Comparison of ENCODE assay signal across 1 cellular context in the genomic region with DNA sequence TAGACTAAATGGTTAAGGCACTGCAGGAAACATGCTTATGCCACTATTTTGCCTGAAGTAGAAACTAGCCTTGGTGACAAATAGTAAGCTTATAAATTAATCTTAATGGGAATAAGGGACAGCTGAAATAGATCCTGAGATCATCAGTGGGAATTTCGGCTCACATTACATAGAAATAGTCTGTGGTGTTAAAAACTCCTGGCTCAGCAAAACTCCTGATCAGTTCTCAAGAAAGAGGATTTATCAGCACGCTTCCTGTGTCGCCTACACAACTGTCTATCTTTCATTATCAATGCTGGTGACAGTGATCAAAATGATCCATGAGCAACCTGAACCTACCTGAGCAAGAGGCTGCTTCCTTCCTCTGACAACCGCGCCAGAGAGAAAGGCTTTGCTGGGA.
TF ChIP-seq lines count a peak whose summit lies in the region.

No MANE protein-coding gene starts in this region.

TF ChIP-seq in GM23338, 12 proteins besides CTCF, POLR2A, EP300 and RAD21 (continued from another document):
- TF ChIP-seq, protein P1, sequence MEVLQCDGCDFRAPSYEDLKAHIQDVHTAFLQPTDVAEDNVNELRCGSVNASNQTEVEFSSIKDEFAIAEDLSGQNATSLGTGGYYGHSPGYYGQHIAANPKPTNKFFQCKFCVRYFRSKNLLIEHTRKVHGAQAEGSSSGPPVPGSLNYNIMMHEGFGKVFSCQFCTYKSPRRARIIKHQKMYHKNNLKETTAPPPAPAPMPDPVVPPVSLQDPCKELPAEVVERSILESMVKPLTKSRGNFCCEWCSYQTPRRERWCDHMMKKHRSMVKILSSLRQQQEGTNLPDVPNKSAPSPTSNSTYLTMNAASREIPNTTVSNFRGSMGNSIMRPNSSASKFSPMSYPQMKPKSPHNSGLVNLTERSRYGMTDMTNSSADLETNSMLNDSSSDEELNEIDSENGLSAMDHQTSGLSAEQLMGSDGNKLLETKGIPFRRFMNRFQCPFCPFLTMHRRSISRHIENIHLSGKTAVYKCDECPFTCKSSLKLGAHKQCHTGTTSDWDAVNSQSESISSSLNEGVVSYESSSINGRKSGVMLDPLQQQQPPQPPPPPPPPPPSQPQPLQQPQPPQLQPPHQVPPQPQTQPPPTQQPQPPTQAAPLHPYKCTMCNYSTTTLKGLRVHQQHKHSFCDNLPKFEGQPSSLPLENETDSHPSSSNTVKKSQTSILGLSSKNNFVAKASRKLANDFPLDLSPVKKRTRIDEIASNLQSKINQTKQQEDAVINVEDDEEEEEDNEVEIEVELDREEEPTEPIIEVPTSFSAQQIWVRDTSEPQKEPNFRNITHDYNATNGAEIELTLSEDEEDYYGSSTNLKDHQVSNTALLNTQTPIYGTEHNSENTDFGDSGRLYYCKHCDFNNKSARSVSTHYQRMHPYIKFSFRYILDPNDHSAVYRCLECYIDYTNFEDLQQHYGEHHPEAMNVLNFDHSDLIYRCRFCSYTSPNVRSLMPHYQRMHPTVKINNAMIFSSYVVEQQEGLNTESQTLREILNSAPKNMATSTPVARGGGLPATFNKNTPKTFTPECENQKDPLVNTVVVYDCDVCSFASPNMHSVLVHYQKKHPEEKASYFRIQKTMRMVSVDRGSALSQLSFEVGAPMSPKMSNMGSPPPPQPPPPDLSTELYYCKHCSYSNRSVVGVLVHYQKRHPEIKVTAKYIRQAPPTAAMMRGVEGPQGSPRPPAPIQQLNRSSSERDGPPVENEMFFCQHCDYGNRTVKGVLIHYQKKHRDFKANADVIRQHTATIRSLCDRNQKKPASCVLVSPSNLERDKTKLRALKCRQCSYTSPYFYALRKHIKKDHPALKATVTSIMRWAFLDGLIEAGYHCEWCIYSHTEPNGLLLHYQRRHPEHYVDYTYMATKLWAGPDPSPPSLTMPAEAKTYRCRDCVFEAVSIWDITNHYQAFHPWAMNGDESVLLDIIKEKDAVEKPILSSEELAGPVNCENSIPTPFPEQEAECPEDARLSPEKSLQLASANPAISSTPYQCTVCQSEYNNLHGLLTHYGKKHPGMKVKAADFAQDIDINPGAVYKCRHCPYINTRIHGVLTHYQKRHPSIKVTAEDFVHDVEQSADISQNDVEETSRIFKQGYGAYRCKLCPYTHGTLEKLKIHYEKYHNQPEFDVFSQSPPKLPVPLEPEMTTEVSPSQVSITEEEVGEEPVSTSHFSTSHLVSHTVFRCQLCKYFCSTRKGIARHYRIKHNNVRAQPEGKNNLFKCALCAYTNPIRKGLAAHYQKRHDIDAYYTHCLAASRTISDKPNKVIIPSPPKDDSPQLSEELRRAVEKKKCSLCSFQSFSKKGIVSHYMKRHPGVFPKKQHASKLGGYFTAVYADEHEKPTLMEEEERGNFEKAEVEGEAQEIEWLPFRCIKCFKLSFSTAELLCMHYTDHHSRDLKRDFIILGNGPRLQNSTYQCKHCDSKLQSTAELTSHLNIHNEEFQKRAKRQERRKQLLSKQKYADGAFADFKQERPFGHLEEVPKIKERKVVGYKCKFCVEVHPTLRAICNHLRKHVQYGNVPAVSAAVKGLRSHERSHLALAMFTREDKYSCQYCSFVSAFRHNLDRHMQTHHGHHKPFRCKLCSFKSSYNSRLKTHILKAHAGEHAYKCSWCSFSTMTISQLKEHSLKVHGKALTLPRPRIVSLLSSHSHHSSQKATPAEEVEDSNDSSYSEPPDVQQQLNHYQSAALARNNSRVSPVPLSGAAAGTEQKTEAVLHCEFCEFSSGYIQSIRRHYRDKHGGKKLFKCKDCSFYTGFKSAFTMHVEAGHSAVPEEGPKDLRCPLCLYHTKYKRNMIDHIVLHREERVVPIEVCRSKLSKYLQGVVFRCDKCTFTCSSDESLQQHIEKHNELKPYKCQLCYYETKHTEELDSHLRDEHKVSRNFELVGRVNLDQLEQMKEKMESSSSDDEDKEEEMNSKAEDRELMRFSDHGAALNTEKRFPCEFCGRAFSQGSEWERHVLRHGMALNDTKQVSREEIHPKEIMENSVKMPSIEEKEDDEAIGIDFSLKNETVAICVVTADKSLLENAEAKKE (CRISPR knock-in tag; IDR thresholded peaks at IDR 0.05) = no peak
- TF ChIP-seq CREB1 (CRISPR knock-in tag; IDR thresholded peaks at IDR 0.05; ENCODE audit: low read depth) = no peak
- TF ChIP-seq, protein P2, sequence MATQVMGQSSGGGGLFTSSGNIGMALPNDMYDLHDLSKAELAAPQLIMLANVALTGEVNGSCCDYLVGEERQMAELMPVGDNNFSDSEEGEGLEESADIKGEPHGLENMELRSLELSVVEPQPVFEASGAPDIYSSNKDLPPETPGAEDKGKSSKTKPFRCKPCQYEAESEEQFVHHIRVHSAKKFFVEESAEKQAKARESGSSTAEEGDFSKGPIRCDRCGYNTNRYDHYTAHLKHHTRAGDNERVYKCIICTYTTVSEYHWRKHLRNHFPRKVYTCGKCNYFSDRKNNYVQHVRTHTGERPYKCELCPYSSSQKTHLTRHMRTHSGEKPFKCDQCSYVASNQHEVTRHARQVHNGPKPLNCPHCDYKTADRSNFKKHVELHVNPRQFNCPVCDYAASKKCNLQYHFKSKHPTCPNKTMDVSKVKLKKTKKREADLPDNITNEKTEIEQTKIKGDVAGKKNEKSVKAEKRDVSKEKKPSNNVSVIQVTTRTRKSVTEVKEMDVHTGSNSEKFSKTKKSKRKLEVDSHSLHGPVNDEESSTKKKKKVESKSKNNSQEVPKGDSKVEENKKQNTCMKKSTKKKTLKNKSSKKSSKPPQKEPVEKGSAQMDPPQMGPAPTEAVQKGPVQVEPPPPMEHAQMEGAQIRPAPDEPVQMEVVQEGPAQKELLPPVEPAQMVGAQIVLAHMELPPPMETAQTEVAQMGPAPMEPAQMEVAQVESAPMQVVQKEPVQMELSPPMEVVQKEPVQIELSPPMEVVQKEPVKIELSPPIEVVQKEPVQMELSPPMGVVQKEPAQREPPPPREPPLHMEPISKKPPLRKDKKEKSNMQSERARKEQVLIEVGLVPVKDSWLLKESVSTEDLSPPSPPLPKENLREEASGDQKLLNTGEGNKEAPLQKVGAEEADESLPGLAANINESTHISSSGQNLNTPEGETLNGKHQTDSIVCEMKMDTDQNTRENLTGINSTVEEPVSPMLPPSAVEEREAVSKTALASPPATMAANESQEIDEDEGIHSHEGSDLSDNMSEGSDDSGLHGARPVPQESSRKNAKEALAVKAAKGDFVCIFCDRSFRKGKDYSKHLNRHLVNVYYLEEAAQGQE (IDR thresholded peaks at IDR 0.05; ENCODE audit: unreplicated experiment) = no peak
- TF ChIP-seq, protein P3, sequence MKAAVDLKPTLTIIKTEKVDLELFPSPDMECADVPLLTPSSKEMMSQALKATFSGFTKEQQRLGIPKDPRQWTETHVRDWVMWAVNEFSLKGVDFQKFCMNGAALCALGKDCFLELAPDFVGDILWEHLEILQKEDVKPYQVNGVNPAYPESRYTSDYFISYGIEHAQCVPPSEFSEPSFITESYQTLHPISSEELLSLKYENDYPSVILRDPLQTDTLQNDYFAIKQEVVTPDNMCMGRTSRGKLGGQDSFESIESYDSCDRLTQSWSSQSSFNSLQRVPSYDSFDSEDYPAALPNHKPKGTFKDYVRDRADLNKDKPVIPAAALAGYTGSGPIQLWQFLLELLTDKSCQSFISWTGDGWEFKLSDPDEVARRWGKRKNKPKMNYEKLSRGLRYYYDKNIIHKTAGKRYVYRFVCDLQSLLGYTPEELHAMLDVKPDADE (IDR thresholded peaks at IDR 0.05) = no peak
